In the genomic region with DNA sequence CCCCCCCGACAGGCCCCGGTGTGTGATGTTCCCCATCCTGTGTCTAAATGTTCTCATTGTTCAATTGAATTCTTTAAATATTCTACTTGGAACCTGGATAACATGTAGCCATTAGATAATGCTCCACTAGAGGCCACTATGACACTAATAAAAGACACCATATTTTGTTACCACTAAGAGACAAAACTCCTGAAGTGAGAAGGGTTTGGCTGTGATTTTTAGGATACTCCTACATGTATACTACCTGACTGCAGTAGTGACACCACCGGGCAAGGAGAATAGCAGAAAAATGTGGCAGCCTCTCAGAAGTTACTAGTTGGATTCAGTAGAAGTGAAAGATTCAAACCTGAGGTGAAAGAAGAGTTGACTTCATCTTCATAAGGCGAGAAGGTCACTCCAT, we compare ENCODE assay signal across 9 cellular contexts. TPM values are rescaled to one million over a fixed set of nuclear protein-coding genes. Genes with fewer than 3 reads are reported as not detected.
A peak's percentile ranks its signal among the peaks of the same experiment; 100 is the strongest.
DNase-seq lines count a peak whose midpoint lies in the region; ATAC-seq and TF ChIP-seq lines count a peak whose summit lies in the region.
"Had no signal": no experiment of that assay in that cellular context is flagged by ENCODE, and none has a peak within 500 bp of the region (broad histone marks: within the 10 kb centered on the region; RNA-seq: fewer than 3 reads in every experiment).

No MANE protein-coding gene starts in this region.

- no peaks in the 10 kb centered on the region for H3K4me1 Mint-ChIP-seq in activated naive CD4-positive, alpha-beta T cell treated with anti-CD3 and anti-CD28 coated beads, Interleukin-2, amount 10 ng/mL, durations not matched to agents 7 days and 5 days

- peak; percentile 72; the same call in 2 of the 3 replicates for ATAC-seq in RWPE2 (ENCODE audit: low read depth)

- CTCF ChIA-PET in A673 (lab: Charles Lee) = no interaction called here
- CTCF ChIA-PET in activated naive CD4-positive, alpha-beta T cell treated with anti-CD3 and anti-CD28 coated beads, Interleukin-2, amount 10 ng/mL, durations not matched to agents 7 days and 5 days (lab: Charles Lee) = interaction anchor here (0.8 to 3.5 kb wide), 12 partner anchors 10 to 950 kb away, joined by 3 to 28 read pairs (median 6); a partner anchor contains a TSS

- H3K27me3 Mint-ChIP-seq in activated naive CD4-positive, alpha-beta T cell treated with anti-CD3 and anti-CD28 coated beads, Interleukin-2, amount 10 ng/mL, durations not matched to agents 7 days and 5 days = no peaks in the 10 kb centered on the region
- H3K27me3 Mint-ChIP-seq: stimulated activated naive CD8-positive, alpha-beta T cell treated with anti-CD3 and anti-CD28 coated beads, Interleukin-15, Interleukin-2, amounts not matched to agents 100 ng/mL and 50 ng/mL, for 24 hours had no signal

- DNase-seq in A673 (ENCODE audit: low spot score) (peak; percentile 60), GM12865 (ENCODE audit: low read depth) (peak; percentile 62), LHCN-M2 (ENCODE audit: low read depth) (peak; percentile 40), RWPE2 (ENCODE audit: low spot score) (no peak), fibroblast of mammary gland (ENCODE audit: low read depth) (peak; percentile 57), osteoblast (ENCODE audit: insufficient read length, low spot score, missing footprints) (peak; percentile 26), activated gamma-delta T cell treated with Interleukin-2 at 50 U/mL for 16 hours (no peak)
- no peak for DNase-seq in activated naive CD4-positive, alpha-beta T cell treated with anti-CD3 and anti-CD28 coated beads, Interleukin-2, amount 10 ng/mL, durations not matched to agents 7 days and 5 days

- TF ChIP-seq CTCF in A673 (conservative IDR thresholded peaks at IDR 0.05; ENCODE audit: low read depth, low read length) (peak; percentile 57), GM12865 (IDR thresholded peaks at IDR 0.05; ENCODE audit: insufficient read depth, low read depth, low read length, missing control alignments) (peak; percentile 44), RWPE2 (IDR thresholded peaks at IDR 0.05; ENCODE audit: poor library complexity, severe bottlenecking) (peak; percentile 65), fibroblast of mammary gland (conservative IDR thresholded peaks at IDR 0.05; ENCODE audit: control insufficient read depth, insufficient read depth, low read depth, low read length) (peak; percentile 57), osteoblast (IDR thresholded peaks at IDR 0.05; ENCODE audit: extremely low read depth, low read depth, low read length) (peak; percentile 41)

- POLR2A ChIA-PET in A673 (lab: Charles Lee; ENCODE audit: low non-redundant PET) = no interaction called here

- H3K36me3 Mint-ChIP-seq in activated naive CD4-positive, alpha-beta T cell treated with anti-CD3 and anti-CD28 coated beads, Interleukin-2, amount 10 ng/mL, durations not matched to agents 7 days and 5 days = peaks cover 8% of the 10 kb centered on the region

- intact Hi-C loops in A673 (cut with micrococcal nuclease; ENCODE audit: unreplicated experiment) = loop anchor here (1.0 to 2.0 kb wide), 2 partner anchors 163 to 259 kb away; no protein-coding TSS in a partner anchor

- H3K27me3 ChIP-seq in A673 (replicated peaks; ENCODE audit: insufficient read depth, low read depth, low read length, poor library complexity) = no peaks in the 10 kb centered on the region
- no peaks in the 10 kb centered on the region for H3K27me3 ChIP-seq in RWPE2 (ENCODE audit: insufficient read depth, poor library complexity, severe bottlenecking)
- peaks cover 11% of the 10 kb centered on the region for H3K27me3 ChIP-seq in osteoblast (ENCODE audit: insufficient read depth, low read length)

- no peaks in the 10 kb centered on the region for H4K20me1 ChIP-seq in osteoblast (ENCODE audit: insufficient read depth, low read length)

- H3K4me3 ChIP-seq in A673 (ENCODE audit: low read depth, low read length, poor library complexity, severe bottlenecking) (no peak overlapping the region), GM12865 (ENCODE audit: low read depth, low read length) (no peak overlapping the region), RWPE2 (ENCODE audit: severe bottlenecking) (no peak overlapping the region), fibroblast of mammary gland (ENCODE audit: control insufficient read depth, low read depth, low read length) (no peak overlapping the region), osteoblast (ENCODE audit: insufficient read depth, low read length) (no peak overlapping the region)

- H3K79me2 ChIP-seq in osteoblast (ENCODE audit: insufficient read depth, low read length) = no peaks in the 10 kb centered on the region

- no peaks in the 10 kb centered on the region for H3K9me3 Mint-ChIP-seq in activated naive CD4-positive, alpha-beta T cell treated with anti-CD3 and anti-CD28 coated beads, Interleukin-2, amount 10 ng/mL, durations not matched to agents 7 days and 5 days
- H3K9me3 Mint-ChIP-seq: stimulated activated naive CD8-positive, alpha-beta T cell treated with anti-CD3 and anti-CD28 coated beads, Interleukin-15, Interleukin-2, amounts not matched to agents 100 ng/mL and 50 ng/mL, for 24 hours had no signal

- no peak overlapping the region for H3K4me3 Mint-ChIP-seq in activated naive CD4-positive, alpha-beta T cell treated with anti-CD3 and anti-CD28 coated beads, Interleukin-2, amount 10 ng/mL, durations not matched to agents 7 days and 5 days
- H3K4me3 Mint-ChIP-seq: stimulated activated naive CD8-positive, alpha-beta T cell treated with anti-CD3 and anti-CD28 coated beads, Interleukin-15, Interleukin-2, amounts not matched to agents 100 ng/mL and 50 ng/mL, for 24 hours had no signal

- no peak overlapping the region for H3K4me2 ChIP-seq in osteoblast (ENCODE audit: insufficient read depth, low read length)

- no peak overlapping the region for H2AFZ ChIP-seq in osteoblast (ENCODE audit: low read length)

- H3K36me3 ChIP-seq in A673 (ENCODE audit: insufficient read depth, low read length, poor library complexity, severe bottlenecking) (no peaks in the 10 kb centered on the region), RWPE2 (ENCODE audit: low read depth) (no peaks in the 10 kb centered on the region), osteoblast (ENCODE audit: insufficient read depth, low read length) (no peaks in the 10 kb centered on the region)

- no peak overlapping the region for H3K27ac Mint-ChIP-seq in activated naive CD4-positive, alpha-beta T cell treated with anti-CD3 and anti-CD28 coated beads, Interleukin-2, amount 10 ng/mL, durations not matched to agents 7 days and 5 days
- H3K27ac Mint-ChIP-seq: stimulated activated naive CD8-positive, alpha-beta T cell treated with anti-CD3 and anti-CD28 coated beads, Interleukin-15, Interleukin-2, amounts not matched to agents 100 ng/mL and 50 ng/mL, for 24 hours had no signal

- no peak overlapping the region for H3K27ac ChIP-seq in A673 (ENCODE audit: low read depth, low read length, poor library complexity, severe bottlenecking)
- H3K27ac ChIP-seq in RWPE2 (ENCODE audit: poor library complexity, severe bottlenecking) = no peak overlapping the region
- H3K27ac ChIP-seq in osteoblast (ENCODE audit: low read depth, low read length) = no peak overlapping the region

- H3K4me1 ChIP-seq in A673 (ENCODE audit: insufficient read depth, low read length, poor library complexity, severe bottlenecking) (no peaks in the 10 kb centered on the region), RWPE2 (ENCODE audit: insufficient read depth, poor library complexity, severe bottlenecking) (no peaks in the 10 kb centered on the region), osteoblast (ENCODE audit: insufficient read depth, low read length) (peaks cover 5% of the 10 kb centered on the region)

- no TSS peak for BruUV-seq in A673 (replicated peaks; lab: Mats Ljungman, UMichigan)

- H3K9me3 ChIP-seq in A673 (ENCODE audit: low read depth, low read length, poor library complexity, severe bottlenecking) (no peaks in the 10 kb centered on the region), RWPE2 (ENCODE audit: severe bottlenecking) (no peaks in the 10 kb centered on the region), osteoblast (ENCODE audit: low read depth, low read length) (no peaks in the 10 kb centered on the region)

RNA-seq across cellular contexts. Expression of a gene that starts 36.0 kb away (rescaled TPM):
- not detected in 2 replicates for total RNA-seq in A673 (2021)
- total RNA-seq in LHCN-M2 (2014; rRNA removed) = not detected in 2 replicates
- not detected for polyA plus RNA-seq in LHCN-M2 (2012)
- total RNA-seq in osteoblast = not detected in 2 replicates

Comparison
In these comparisons a context has a peak if more than half of its experiments do, and no peak if none do; other contexts are left out.
1. DNase-seq: peak in A673 (single experiment), GM12865 (single experiment), LHCN-M2 (single experiment), fibroblast of mammary gland (single experiment) and osteoblast (single experiment); none in RWPE2 (single experiment), activated naive CD4-positive, alpha-beta T cell treated with anti-CD3 and anti-CD28 coated beads, Interleukin-2, amount 10 ng/mL, durations not matched to agents 7 days and 5 days (single experiment) and activated gamma-delta T cell treated with Interleukin-2 at 50 U/mL for 16 hours (single experiment).
2. Peak in every context shown above with its lines, with median percentiles within 50 percentile points of each other: CTCF ChIP-seq.